28 cellular contexts compared by ENCODE assay signal in the genomic region with DNA sequence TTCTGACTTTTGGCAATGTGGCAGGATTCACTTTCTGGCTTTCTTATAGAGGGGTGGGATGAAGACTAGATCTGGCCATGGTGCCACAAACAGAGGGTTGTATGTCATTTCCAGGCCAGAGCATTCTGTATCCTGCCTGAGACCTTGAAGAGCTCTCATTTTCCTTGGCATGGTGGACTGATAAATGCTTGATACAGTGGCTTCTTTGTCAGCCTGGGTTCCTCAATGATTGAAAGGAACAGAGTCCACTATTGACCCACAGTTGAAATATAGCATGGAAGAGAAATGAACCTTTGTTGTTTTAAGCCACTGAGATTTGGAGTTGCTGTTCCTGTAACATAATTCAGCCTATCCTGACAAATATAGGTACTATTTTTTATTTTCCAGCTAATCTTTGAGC.
"Had no signal": no experiment of that assay in that cellular context is flagged by ENCODE, and none has a peak within 500 bp of the region (broad histone marks: within the 10 kb centered on the region; RNA-seq: fewer than 3 reads in every experiment).

No MANE protein-coding gene starts in this region.

- H3K36me3 Mint-ChIP-seq: activated naive CD4-positive, alpha-beta T cell treated with anti-CD3 and anti-CD28 coated beads, Interleukin-2, amount 10 ng/mL, durations not matched to agents 7 days and 5 days; activated naive CD8-positive, alpha-beta T cell treated with anti-CD3 and anti-CD28 coated beads for 36 hours; T-cell had no signal

- H3K36me3 ChIP-seq: brain microvascular endothelial cell, cardiac muscle cell, MG63, Peyer's patch, SJSA1, WERI-Rb-1 had no signal

- H3K9me3 ChIP-seq: MG63, Peyer's patch, SJSA1 had no signal

- H3K27me3 ChIP-seq: brain microvascular endothelial cell, cardiac muscle cell, MG63, Peyer's patch, SJSA1 had no signal

- DNase-seq: activated CD4-positive, alpha-beta memory T cell treated with anti-CD3 and anti-CD28 coated beads, Interleukin-2, amount 10 ng/mL, durations not matched to agents 7 days and 5 days; activated CD4-positive, alpha-beta T cell treated with anti-CD3 and anti-CD28 coated beads for 36 hours; activated CD4-positive, alpha-beta T cell treated with anti-CD3 and anti-CD28 coated beads, Interleukin-2, amount 50 U/mL, for 1 hour; activated gamma-delta T cell treated with Interleukin-2 at 50 U/mL for 16 hours; activated naive CD4-positive, alpha-beta T cell treated with anti-CD3 and anti-CD28 coated beads, Interleukin-2, amount 10 ng/mL, durations not matched to agents 7 days and 5 days; activated naive CD8-positive, alpha-beta T cell treated with anti-CD3 and anti-CD28 coated beads for 36 hours; activated T-cell treated with anti-CD3 and anti-CD28 coated beads for 4 hours; activated T-cell treated with anti-CD3 and anti-CD28 coated beads, Interleukin-2, amount 50 U/mL, for 48 hours; brain microvascular endothelial cell; MG63; MV-4-11; NCI-H1092 treated with DMSO at 0.1 percent for 48 hours; NCI-H1417 treated with DMSO at 0.1 percent for 48 hours; NCI-H1694; NCI-H2029; NCI-H345; NCI-H510A; NCI-H526 treated with DMSO at 0.1 percent for 48 hours; NK-92 treated with Interleukin-12 subunit alpha and Interleukin-12 subunit beta, amount 100 ng/mL, for 24 hours; OCI-M1; Peyer's patch; SHP77; T-cell; WERI-Rb-1 had no signal

- H3K4me3 ChIP-seq: cardiac muscle cell, MG63, Peyer's patch, SJSA1 had no signal

- H3K27me3 Mint-ChIP-seq: activated CD4-positive, alpha-beta memory T cell treated with anti-CD3 and anti-CD28 coated beads, Interleukin-2, amount 10 ng/mL, durations not matched to agents 7 days and 5 days; activated CD4-positive, alpha-beta T cell treated with anti-CD3 and anti-CD28 coated beads for 36 hours; activated naive CD4-positive, alpha-beta T cell treated with anti-CD3 and anti-CD28 coated beads, Interleukin-2, amount 10 ng/mL, durations not matched to agents 7 days and 5 days; activated T-helper 17 cell treated with anti-CD3 and anti-CD28 coated beads, Interleukin-2, amount 50 U/mL, for 72 hours had no signal

- H3K9ac ChIP-seq: KMS-11 had no signal

- H3K4me1 Mint-ChIP-seq: activated CD4-positive, alpha-beta memory T cell treated with anti-CD3 and anti-CD28 coated beads, Interleukin-2, amount 10 ng/mL, durations not matched to agents 7 days and 5 days; activated T-helper 17 cell treated with anti-CD3 and anti-CD28 coated beads, Interleukin-2, amount 50 U/mL, for 72 hours had no signal

- ATAC-seq: activated CD4-positive, alpha-beta T cell treated with anti-CD3 and anti-CD28 coated beads for 36 hours; activated T-helper 17 cell treated with anti-CD3 and anti-CD28 coated beads, Interleukin-2, amount 50 U/mL, for 72 hours; T-cell had no signal

- H3K27ac Mint-ChIP-seq: activated CD4-positive, alpha-beta memory T cell treated with anti-CD3 and anti-CD28 coated beads, Interleukin-2, amount 10 ng/mL, durations not matched to agents 7 days and 5 days; activated CD4-positive, alpha-beta T cell treated with anti-CD3 and anti-CD28 coated beads for 36 hours; activated naive CD4-positive, alpha-beta T cell treated with anti-CD3 and anti-CD28 coated beads, Interleukin-2, amount 10 ng/mL, durations not matched to agents 7 days and 5 days; activated naive CD8-positive, alpha-beta T cell treated with anti-CD3 and anti-CD28 coated beads for 36 hours; activated T-helper 17 cell treated with anti-CD3 and anti-CD28 coated beads, Interleukin-2, amount 50 U/mL, for 72 hours; T-cell had no signal

- H3K9me3 Mint-ChIP-seq: activated naive CD4-positive, alpha-beta T cell treated with anti-CD3 and anti-CD28 coated beads, Interleukin-2, amount 10 ng/mL, durations not matched to agents 7 days and 5 days had no signal

- H3K27ac ChIP-seq: brain microvascular endothelial cell, cardiac muscle cell, KMS-11, Peyer's patch, SJSA1, WERI-Rb-1 had no signal

- H3K4me3 Mint-ChIP-seq: activated CD4-positive, alpha-beta memory T cell treated with anti-CD3 and anti-CD28 coated beads, Interleukin-2, amount 10 ng/mL, durations not matched to agents 7 days and 5 days; activated CD4-positive, alpha-beta T cell treated with anti-CD3 and anti-CD28 coated beads for 36 hours; activated naive CD4-positive, alpha-beta T cell treated with anti-CD3 and anti-CD28 coated beads, Interleukin-2, amount 10 ng/mL, durations not matched to agents 7 days and 5 days; activated naive CD8-positive, alpha-beta T cell treated with anti-CD3 and anti-CD28 coated beads for 36 hours; activated T-helper 17 cell treated with anti-CD3 and anti-CD28 coated beads, Interleukin-2, amount 50 U/mL, for 72 hours; T-cell had no signal

- H3K4me1 ChIP-seq: Peyer's patch, SJSA1 had no signal
